Comparison of ENCODE assay signal across 1 cellular context in genomic region chr11:77199346-77199745, GRCh38.
TF ChIP-seq lines count a peak whose summit lies in the region.

No MANE protein-coding gene starts in this region.

TF ChIP-seq in HepG2, 621 proteins besides CTCF, POLR2A, EP300 and RAD21 (continued from another document):
- TF ChIP-seq HMGXB3 (CRISPR knock-in tag; IDR thresholded peaks at IDR 0.05; ENCODE audit: borderline replicate concordance) = no peak
- TF ChIP-seq KDM1A (CRISPR knock-in tag; IDR thresholded peaks at IDR 0.05) = no peak
- TF ChIP-seq THAP11 (CRISPR knock-in tag; IDR thresholded peaks at IDR 0.05) = no peak
- no peak for TF ChIP-seq ZNF138 (CRISPR knock-in tag; IDR thresholded peaks at IDR 0.05; ENCODE audit: low read depth)
- TF ChIP-seq TMF1 (CRISPR knock-in tag; IDR thresholded peaks at IDR 0.05; ENCODE audit: low read depth) = no peak
- no peak for TF ChIP-seq TSC22D2 (CRISPR knock-in tag; IDR thresholded peaks at IDR 0.05; ENCODE audit: borderline replicate concordance)
